ENCODE assay signal across 8 cellular contexts in genomic region chr7:100015232-100016208, GRCh38. TPM values are rescaled to one million over a fixed set of nuclear protein-coding genes. Genes with fewer than 3 reads are reported as not detected.
DNase-seq lines count a peak whose midpoint lies in the region; ATAC-seq and TF ChIP-seq lines count a peak whose summit lies in the region.

TSS of gene ZKSCAN1 (plus strand) at chr7:100015596. CDS start at chr7:100023507, 7,911 bp downstream.

- WGBS in psoas muscle, 3 donors: 2% methylated on average over 49 to 69 of the region's 69 CpGs
- 2% methylated on average over 69 of the region's 69 CpGs for WGBS in urinary bladder

- H3K9me3 ChIP-seq in right atrium auricular region: no peaks in the 10 kb centered on the region
- H3K9me3 ChIP-seq in psoas muscle: no peaks in the 10 kb centered on the region

- H3K36me3 ChIP-seq in right atrium auricular region (peaks cover 3% of the 10 kb centered on the region), psoas muscle (ENCODE audit: insufficient read depth in 1 of 2, low read depth in 1 of 2) (peaks cover 2 to 13% of the 10 kb centered on the region in 2 donors), urinary bladder (ENCODE audit: insufficient read depth) (no peaks in the 10 kb centered on the region)

- TF ChIP-seq CTCF in right atrium auricular region (IDR thresholded peaks at IDR 0.05) (no peak), psoas muscle (IDR thresholded peaks at IDR 0.05) (no peak)

- H3K27me3 ChIP-seq in right atrium auricular region (no peaks in the 10 kb centered on the region), psoas muscle (ENCODE audit: insufficient read depth in 3 of 3, low read length in 2 of 3) (no peaks in the 10 kb centered on the region)

- DNase-seq in NCI-H1694 (lab: John Stamatoyannopoulos, UW) (peak; percentile 87), T-helper 2 cell (peak; percentile 68 to 95 (median 77)), right atrium auricular region (ENCODE audit: low spot score) (peak; percentile 92), psoas muscle (peak; percentile 89 to 94)

- intact Hi-C loops in psoas muscle (cut with DNase I): no loop called here

- peaks cover 0 to 34% of the 10 kb centered on the region in 2 donors for H3K4me1 ChIP-seq in right atrium auricular region
- H3K4me1 ChIP-seq in psoas muscle: peaks cover 17% of the 10 kb centered on the region
- no peaks in the 10 kb centered on the region for H3K4me1 ChIP-seq in urinary bladder (ENCODE audit: insufficient read depth)

- ATAC-seq in GM18498 (IDR thresholded peaks at IDR 0.05; ENCODE audit: unreplicated experiment): peak; percentile 98
- peak; percentile 94 for ATAC-seq in HG02884 (IDR thresholded peaks at IDR 0.05; ENCODE audit: unreplicated experiment)
- peak; percentile 99 to 100 (median 99) for ATAC-seq in psoas muscle

- H3K27ac ChIP-seq in angular gyrus (ENCODE audit: low read depth, low read length) (peak within 1 kb of the TSS; percentile 97), right atrium auricular region (peak within 1 kb of the TSS; percentile 98 to 99), psoas muscle (peak within 1 kb of the TSS; percentile 100), urinary bladder (ENCODE audit: low read depth) (peak within 1 kb of the TSS; percentile 97)

- H3K4me3 ChIP-seq in right atrium auricular region: peak within 1 kb of the TSS; percentile 96 to 100
- H3K4me3 ChIP-seq in psoas muscle: peak within 1 kb of the TSS; percentile 98
- peak within 1 kb of the TSS; percentile 100 for H3K4me3 ChIP-seq in urinary bladder (ENCODE audit: low read depth, low read length)

RNA-seq across cellular contexts. Expression of gene ZKSCAN1, which starts in this region (rescaled TPM):
- total RNA-seq in right atrium auricular region (10 to 100 TPM; 19.8 to 20.0 TPM), psoas muscle (10 to 100 TPM; 38.5 to 40.2 (median 38.9) TPM), urinary bladder (51.5 TPM)
- polyA plus RNA-seq in psoas muscle (10 to 100 TPM in 1 of 3 donors, 1 to 10 TPM in 2; 5.7 to 15.8 (median 8.8) TPM), urinary bladder (14.3 TPM)

Comparison
In these comparisons a context has a peak if more than half of its experiments do, and no peak if none do; other contexts are left out.
1. Peak in every context shown above with its lines: DNase-seq, ATAC-seq, H3K4me3 ChIP-seq and H3K27ac ChIP-seq.